1 cellular context compared by ENCODE assay signal in genomic region chr19:19488875-19489690, GRCh38.
A peak's percentile ranks its signal among the peaks of the same experiment; 100 is the strongest.
TF ChIP-seq lines count a peak whose summit lies in the region.

No MANE protein-coding gene starts in this region.

TF ChIP-seq in K562, 482 proteins besides CTCF, POLR2A, EP300 and RAD21 (continued from another document and continues in another):
- TF ChIP-seq ZNF280A (IDR thresholded peaks at IDR 0.05; ENCODE audit: low read depth, partially characterized antibody), result no peak
- no peak for TF ChIP-seq ADNP (tag; IDR thresholded peaks at IDR 0.05)
- no peak for TF ChIP-seq CREB1 (IDR thresholded peaks at IDR 0.05)
- TF ChIP-seq CREB1 (CRISPR knock-in tag; IDR thresholded peaks at IDR 0.05), result no peak
- 0 out of 2 replicates have a peak, but pooled peaks have one; percentile 15 for TF ChIP-seq SOX6 (IDR thresholded peaks at IDR 0.05)
- TF ChIP-seq JUN (IDR thresholded peaks at IDR 0.05; ENCODE audit: borderline replicate concordance, low read depth, low read length), result peak; percentile 57; the same call in 1 of the 2 replicates
- peak; percentile 92; the same call in 1 of the 2 replicates for TF ChIP-seq JUN (CRISPR knock-in tag; IDR thresholded peaks at IDR 0.05; ENCODE audit: borderline replicate concordance)
- TF ChIP-seq SAP30 (IDR thresholded peaks at IDR 0.05; ENCODE audit: borderline replicate concordance, insufficient read depth, low read depth, low read length, poor library complexity, severe bottlenecking), result peak; percentile 7
- TF ChIP-seq TEAD1 (CRISPR knock-in tag; IDR thresholded peaks at IDR 0.05), result peak; percentile 81 to 84; a peak in 2 of 4 replicates
- peak; percentile 97 for TF ChIP-seq ATF7 (IDR thresholded peaks at IDR 0.05)
- TF ChIP-seq RBM17 (IDR thresholded peaks at IDR 0.05; ENCODE audit: borderline replicate concordance, low read depth, low read length), result no peak
- TF ChIP-seq JUNB (CRISPR knock-in tag; conservative IDR thresholded peaks at IDR 0.05), result peak; percentile 67; the same call in 1 of the 2 replicates
- TF ChIP-seq YY1 (IDR thresholded peaks at IDR 0.05; ENCODE audit: borderline replicate concordance in 1 of 3, control insufficient read depth in 1 of 3, extremely low read depth in 1 of 3, insufficient read depth in 3 of 3, insufficient read length in 1 of 3, insufficient replicate concordance in 2 of 3, low read depth in 1 of 3, low read length in 2 of 3), result peak; percentile 93 to 100 (median 99)
- TF ChIP-seq TFE3 (CRISPR knock-in tag; IDR thresholded peaks at IDR 0.05), result peak; percentile 99
- TF ChIP-seq USF1 (CRISPR knock-in tag; IDR thresholded peaks at IDR 0.05), result peak; percentile 99
- no peak for TF ChIP-seq NR2C2 (CRISPR knock-in tag; IDR thresholded peaks at IDR 0.05)
- peak; percentile 82 for TF ChIP-seq NR2C2 (tag; IDR thresholded peaks at IDR 0.05)
- peak in 1 of 2 experiments; percentile 70; a peak in 1 of 4 replicates for TF ChIP-seq KDM4B (IDR thresholded peaks at IDR 0.05; ENCODE audit: borderline replicate concordance in 2 of 2, low read depth in 1 of 2)
- TF ChIP-seq ZNF197 (CRISPR knock-in tag; IDR thresholded peaks at IDR 0.05; ENCODE audit: low read depth), result peak; percentile 74; the same call in 1 of the 2 replicates
- peak; percentile 73 for TF ChIP-seq CREM (IDR thresholded peaks at IDR 0.05; ENCODE audit: low read depth)
- peak; percentile 73 for TF ChIP-seq MITF (IDR thresholded peaks at IDR 0.05)
- peak; percentile 12; the same call in 1 of the 2 replicates for TF ChIP-seq MXI1 (IDR thresholded peaks at IDR 0.05; ENCODE audit: low read depth, low read length)
- TF ChIP-seq PML (IDR thresholded peaks at IDR 0.05; ENCODE audit: low read length), result peak; percentile 39; the same call in 1 of the 2 replicates
- peak; percentile 30 for TF ChIP-seq SMAD4 (CRISPR knock-in tag; conservative IDR thresholded peaks at IDR 0.05)
- TF ChIP-seq, protein P1, sequence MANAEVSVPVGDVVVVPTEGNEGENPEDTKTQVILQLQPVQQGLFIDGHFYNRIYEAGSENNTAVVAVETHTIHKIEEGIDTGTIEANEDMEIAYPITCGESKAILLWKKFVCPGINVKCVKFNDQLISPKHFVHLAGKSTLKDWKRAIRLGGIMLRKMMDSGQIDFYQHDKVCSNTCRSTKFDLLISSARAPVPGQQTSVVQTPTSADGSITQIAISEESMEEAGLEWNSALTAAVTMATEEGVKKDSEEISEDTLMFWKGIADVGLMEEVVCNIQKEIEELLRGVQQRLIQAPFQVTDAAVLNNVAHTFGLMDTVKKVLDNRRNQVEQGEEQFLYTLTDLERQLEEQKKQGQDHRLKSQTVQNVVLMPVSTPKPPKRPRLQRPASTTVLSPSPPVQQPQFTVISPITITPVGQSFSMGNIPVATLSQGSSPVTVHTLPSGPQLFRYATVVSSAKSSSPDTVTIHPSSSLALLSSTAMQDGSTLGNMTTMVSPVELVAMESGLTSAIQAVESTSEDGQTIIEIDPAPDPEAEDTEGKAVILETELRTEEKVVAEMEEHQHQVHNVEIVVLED (CRISPR knock-in tag; IDR thresholded peaks at IDR 0.05), result peak; percentile 36; the same call in 1 of the 2 replicates
- peak; percentile 97 for TF ChIP-seq USF2 (CRISPR knock-in tag; IDR thresholded peaks at IDR 0.05)
- TF ChIP-seq ZNF408 (CRISPR knock-in tag; IDR thresholded peaks at IDR 0.05; ENCODE audit: low read depth), result no peak
- peak; percentile 26; the same call in 1 of the 2 replicates for TF ChIP-seq PHF8 (IDR thresholded peaks at IDR 0.05; ENCODE audit: borderline replicate concordance, low read length)
- peak; percentile 54; the same call in 1 of the 2 replicates for TF ChIP-seq ETV5 (CRISPR knock-in tag; IDR thresholded peaks at IDR 0.05; ENCODE audit: low read depth)
- TF ChIP-seq ZC3H11A (IDR thresholded peaks at IDR 0.05; ENCODE audit: low read depth, low read length), result peak; percentile 99
- peak; percentile 24; the same call in 1 of the 2 replicates for TF ChIP-seq TCF3 (CRISPR knock-in tag; IDR thresholded peaks at IDR 0.05)
- peak; percentile 99 for TF ChIP-seq RAD51 (IDR thresholded peaks at IDR 0.05; ENCODE audit: borderline replicate concordance, low read depth)
- no peak for TF ChIP-seq BRF1 (IDR thresholded peaks at IDR 0.05; ENCODE audit: borderline replicate concordance, extremely low read depth, insufficient read length)
- TF ChIP-seq HIVEP1 (CRISPR knock-in tag; IDR thresholded peaks at IDR 0.05), result peak; percentile 60; the same call in 1 of the 2 replicates
- no peak for TF ChIP-seq CHD1 (IDR thresholded peaks at IDR 0.05; ENCODE audit: low read length)
- TF ChIP-seq C11orf30 (IDR thresholded peaks at IDR 0.05; ENCODE audit: low read depth), result peak; percentile 69
- TF ChIP-seq CBFA2T3 (IDR thresholded peaks at IDR 0.05), result 0 out of 2 replicates have a peak, but pooled peaks have one; percentile 5
- TF ChIP-seq CSDE1 (IDR thresholded peaks at IDR 0.05), result peak in 1 of 2 experiments; percentile 64; a peak in 1 of 4 replicates
- TF ChIP-seq TAF7 (tag; IDR thresholded peaks at IDR 0.05), result peak; percentile 64; the same call in 1 of the 2 replicates
- TF ChIP-seq DPF2 (IDR thresholded peaks at IDR 0.05), result peak; percentile 58
- peak; percentile 81 for TF ChIP-seq ELF1 (tag; IDR thresholded peaks at IDR 0.05)
- TF ChIP-seq HCFC1 (IDR thresholded peaks at IDR 0.05; ENCODE audit: low read depth, low read length), result peak; percentile 58
- TF ChIP-seq CTBP1 (IDR thresholded peaks at IDR 0.05; ENCODE audit: borderline replicate concordance), result peak; percentile 63; the same call in 1 of the 2 replicates
- TF ChIP-seq KAT8 (IDR thresholded peaks at IDR 0.05; ENCODE audit: low read depth), result peak; percentile 99
- TF ChIP-seq ZNF175 (CRISPR knock-in tag; IDR thresholded peaks at IDR 0.05; ENCODE audit: low read depth), result peak; percentile 74
- TF ChIP-seq, protein P2, sequence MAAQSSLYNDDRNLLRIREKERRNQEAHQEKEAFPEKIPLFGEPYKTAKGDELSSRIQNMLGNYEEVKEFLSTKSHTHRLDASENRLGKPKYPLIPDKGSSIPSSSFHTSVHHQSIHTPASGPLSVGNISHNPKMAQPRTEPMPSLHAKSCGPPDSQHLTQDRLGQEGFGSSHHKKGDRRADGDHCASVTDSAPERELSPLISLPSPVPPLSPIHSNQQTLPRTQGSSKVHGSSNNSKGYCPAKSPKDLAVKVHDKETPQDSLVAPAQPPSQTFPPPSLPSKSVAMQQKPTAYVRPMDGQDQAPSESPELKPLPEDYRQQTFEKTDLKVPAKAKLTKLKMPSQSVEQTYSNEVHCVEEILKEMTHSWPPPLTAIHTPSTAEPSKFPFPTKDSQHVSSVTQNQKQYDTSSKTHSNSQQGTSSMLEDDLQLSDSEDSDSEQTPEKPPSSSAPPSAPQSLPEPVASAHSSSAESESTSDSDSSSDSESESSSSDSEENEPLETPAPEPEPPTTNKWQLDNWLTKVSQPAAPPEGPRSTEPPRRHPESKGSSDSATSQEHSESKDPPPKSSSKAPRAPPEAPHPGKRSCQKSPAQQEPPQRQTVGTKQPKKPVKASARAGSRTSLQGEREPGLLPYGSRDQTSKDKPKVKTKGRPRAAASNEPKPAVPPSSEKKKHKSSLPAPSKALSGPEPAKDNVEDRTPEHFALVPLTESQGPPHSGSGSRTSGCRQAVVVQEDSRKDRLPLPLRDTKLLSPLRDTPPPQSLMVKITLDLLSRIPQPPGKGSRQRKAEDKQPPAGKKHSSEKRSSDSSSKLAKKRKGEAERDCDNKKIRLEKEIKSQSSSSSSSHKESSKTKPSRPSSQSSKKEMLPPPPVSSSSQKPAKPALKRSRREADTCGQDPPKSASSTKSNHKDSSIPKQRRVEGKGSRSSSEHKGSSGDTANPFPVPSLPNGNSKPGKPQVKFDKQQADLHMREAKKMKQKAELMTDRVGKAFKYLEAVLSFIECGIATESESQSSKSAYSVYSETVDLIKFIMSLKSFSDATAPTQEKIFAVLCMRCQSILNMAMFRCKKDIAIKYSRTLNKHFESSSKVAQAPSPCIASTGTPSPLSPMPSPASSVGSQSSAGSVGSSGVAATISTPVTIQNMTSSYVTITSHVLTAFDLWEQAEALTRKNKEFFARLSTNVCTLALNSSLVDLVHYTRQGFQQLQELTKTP (IDR thresholded peaks at IDR 0.05; ENCODE audit: low read depth in 1 of 2, partially characterized antibody in 2 of 2), result peak in 1 of 2 experiments; percentile 59
- TF ChIP-seq SPI1 (IDR thresholded peaks at IDR 0.05; ENCODE audit: borderline replicate concordance, low read depth, low read length), result 0 out of 2 replicates have a peak, but pooled peaks have one; percentile 40
- TF ChIP-seq ARID1B (IDR thresholded peaks at IDR 0.05), result peak; percentile 12; the same call in 1 of the 2 replicates
- TF ChIP-seq GABPB1 (CRISPR knock-in tag; IDR thresholded peaks at IDR 0.05), result peak; percentile 88
- TF ChIP-seq, protein P3, sequence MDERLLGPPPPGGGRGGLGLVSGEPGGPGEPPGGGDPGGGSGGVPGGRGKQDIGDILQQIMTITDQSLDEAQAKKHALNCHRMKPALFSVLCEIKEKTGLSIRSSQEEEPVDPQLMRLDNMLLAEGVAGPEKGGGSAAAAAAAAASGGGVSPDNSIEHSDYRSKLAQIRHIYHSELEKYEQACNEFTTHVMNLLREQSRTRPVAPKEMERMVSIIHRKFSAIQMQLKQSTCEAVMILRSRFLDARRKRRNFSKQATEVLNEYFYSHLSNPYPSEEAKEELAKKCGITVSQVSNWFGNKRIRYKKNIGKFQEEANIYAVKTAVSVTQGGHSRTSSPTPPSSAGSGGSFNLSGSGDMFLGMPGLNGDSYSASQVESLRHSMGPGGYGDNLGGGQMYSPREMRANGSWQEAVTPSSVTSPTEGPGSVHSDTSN (CRISPR knock-in tag; IDR thresholded peaks at IDR 0.05; ENCODE audit: low read depth), result no peak
- TF ChIP-seq, protein P3 (tag; conservative IDR thresholded peaks at IDR 0.05; ENCODE audit: low read depth), result peak; percentile 88
- TF ChIP-seq SLC30A9 (CRISPR knock-in tag; IDR thresholded peaks at IDR 0.05), result no peak
- peak; percentile 27; the same call in 1 of the 2 replicates for TF ChIP-seq DMBX1 (CRISPR knock-in tag; IDR thresholded peaks at IDR 0.05; ENCODE audit: borderline replicate concordance)
- peak; percentile 28; the same call in 1 of the 2 replicates for TF ChIP-seq BACH1 (tag; IDR thresholded peaks at IDR 0.05)
- peak; percentile 100 for TF ChIP-seq TOE1 (IDR thresholded peaks at IDR 0.05; ENCODE audit: borderline replicate concordance)
- no peak for TF ChIP-seq TOE1 (CRISPR knock-in tag; IDR thresholded peaks at IDR 0.05; ENCODE audit: borderline replicate concordance, low read depth)
- TF ChIP-seq TEAD4 (IDR thresholded peaks at IDR 0.05; ENCODE audit: low read length), result peak; percentile 95
- TF ChIP-seq TEAD4 (CRISPR knock-in tag; IDR thresholded peaks at IDR 0.05; ENCODE audit: borderline replicate concordance), result no peak
- TF ChIP-seq KHSRP (IDR thresholded peaks at IDR 0.05), result no peak
- no peak for TF ChIP-seq CHD2 (IDR thresholded peaks at IDR 0.05; ENCODE audit: low read depth, low read length)
